In genomic region chr3:170159933-170160332, GRCh38 we compare ENCODE assay signal across 21 cellular contexts. TPM values are rescaled to one million over a fixed set of nuclear protein-coding genes. Genes with fewer than 3 reads are reported as not detected.
DNase-seq lines count a peak whose midpoint lies in the region; ATAC-seq, FAIRE-seq and TF ChIP-seq lines count a peak whose summit lies in the region.
"Had no signal": no experiment of that assay in that cellular context is flagged by ENCODE, and none has a peak within 500 bp of the region (broad histone marks: within the 10 kb centered on the region; RNA-seq: fewer than 3 reads in every experiment).

No MANE protein-coding gene starts in this region.

- TF ChIP-seq CTCF in right lobe of liver (IDR thresholded peaks at IDR 0.05) (no peak), HepG2 (CRISPR knock-in tag; IDR thresholded peaks at IDR 0.05) (no peak), PC-3 (conservative IDR thresholded peaks at IDR 0.05; ENCODE audit: low read depth, low read length) (no peak), esophagus muscularis mucosa (IDR thresholded peaks at IDR 0.05) (no peak)

- no peaks in the 10 kb centered on the region for H3K27me3 ChIP-seq in right lobe of liver
- H3K27me3 ChIP-seq in HepG2 (ENCODE audit: control insufficient read depth in 1 of 2, insufficient read depth in 2 of 2, low read length in 2 of 2), result no peaks in the 10 kb centered on the region
- H3K27me3 ChIP-seq in PC-3 (ENCODE audit: low read length), result no peaks in the 10 kb centered on the region
- H3K27me3 ChIP-seq in esophagus muscularis mucosa, result no peaks in the 10 kb centered on the region
- H3K27me3 ChIP-seq: heart right ventricle had no signal

- H3K4me2 ChIP-seq in HepG2 (ENCODE audit: low read depth, low read length), result no peak overlapping the region
- no peak overlapping the region for H3K4me2 ChIP-seq in PC-3 (ENCODE audit: low read length)
- H3K4me2 ChIP-seq: PC-9 had no signal

- H3K27me3 Mint-ChIP-seq in stimulated activated naive B cell treated with anti-CD40 and anti-IgM and Interleukin-4, amounts not matched to agents 10 μg/mL and 1 μg/mL and 100 μg/mL, for 72 hours, result no peaks in the 10 kb centered on the region

- no peak for TF ChIP-seq RAD21 in HepG2 (CRISPR knock-in tag; IDR thresholded peaks at IDR 0.05)

- no peak overlapping the region for H3K4me3 ChIP-seq in right lobe of liver
- no peak overlapping the region for H3K4me3 ChIP-seq in HepG2 (replicated peaks in 1 of 3; ENCODE audit: insufficient read depth in 1 of 3, low read depth in 2 of 3, low read length in 3 of 3)
- no peak overlapping the region for H3K4me3 ChIP-seq in PC-3 (ENCODE audit: low read length)
- H3K4me3 ChIP-seq in esophagus muscularis mucosa, result no peak overlapping the region
- H3K4me3 ChIP-seq: heart right ventricle, PC-9 had no signal

- H3K27ac ChIP-seq in right lobe of liver (no peak overlapping the region), HepG2 (ENCODE audit: extremely low read length, insufficient read depth, low read length) (no peak overlapping the region), PC-3 (ENCODE audit: low read length) (no peak overlapping the region), esophagus muscularis mucosa (replicated peaks in 1 of 4) (peak overlapping the region in 3 of 4 donors; percentile 0 to 55 (median 17))
- H3K27ac ChIP-seq: epithelial cell of prostate, heart right ventricle, PC-9 had no signal

- peaks cover 33 to 61% of the 10 kb centered on the region in 2 donors for H3K4me1 Mint-ChIP-seq in stimulated activated naive B cell treated with anti-CD40 and anti-IgM and Interleukin-4, amounts not matched to agents 10 μg/mL and 1 μg/mL and 100 μg/mL, for 72 hours

- no TSS peak for BruUV-seq in HepG2 (replicated peaks; lab: Mats Ljungman, UMichigan)
- no TSS peak for BruUV-seq in PC-3 (replicated peaks; lab: Mats Ljungman, UMichigan)

- TF ChIP-seq EP300 in HepG2 (IDR thresholded peaks at IDR 0.05; ENCODE audit: low read depth in 2 of 2, low read length in 2 of 2) (no peak), HepG2 (CRISPR knock-in tag; IDR thresholded peaks at IDR 0.05; ENCODE audit: borderline replicate concordance) (no peak), esophagus muscularis mucosa (IDR thresholded peaks at IDR 0.05) (no peak)

- peaks cover 0 to 13% (median 7%) of the 10 kb centered on the region in 4 donors for H3K4me1 ChIP-seq in right lobe of liver
- peaks cover 25% of the 10 kb centered on the region for H3K4me1 ChIP-seq in HepG2 (ENCODE audit: insufficient read depth, low read length)
- no peaks in the 10 kb centered on the region for H3K4me1 ChIP-seq in PC-3 (ENCODE audit: insufficient read depth, low read length)
- H3K4me1 ChIP-seq in esophagus muscularis mucosa, result peaks cover 12 to 58% (median 50%) of the 10 kb centered on the region in 4 donors

- no peaks in the 10 kb centered on the region for H3F3A ChIP-seq in PC-3 (ENCODE audit: low read length, unreplicated experiment)

- TF ChIP-seq POLR2A in right lobe of liver (IDR thresholded peaks at IDR 0.05) (no peak), HepG2 (IDR thresholded peaks at IDR 0.05; ENCODE audit: insufficient read depth in 1 of 2, low read depth in 2 of 2, low read length in 2 of 2) (no peak), esophagus muscularis mucosa (IDR thresholded peaks at IDR 0.05; ENCODE audit: low read depth) (no peak)

- no peak for DNase-seq in right lobe of liver
- DNase-seq in HepG2 (ENCODE audit: low spot score), result no peak
- DNase-seq in PC-3, result no peak
- DNase-seq in esophagus muscularis mucosa (ENCODE audit: extremely low spot score), result no peak
- DNase-seq in stimulated activated naive B cell treated with anti-CD40 and anti-IgM and Interleukin-4, amounts not matched to agents 10 μg/mL and 1 μg/mL and 100 μg/mL, for 72 hours, result no peak
- DNase-seq in GF-D8 (lab: John Stamatoyannopoulos, UW), result no peak
- DNase-seq in RKO (ENCODE audit: low spot score), result no peak
- DNase-seq: activated T-cell treated with anti-CD3 and anti-CD28 coated beads, Interleukin-2, amount 50 U/mL, for 1 hour; heart right ventricle; NCI-H1048; NCI-H187 treated with DMSO at 0.1 percent for 48 hours; PC-9; posterior cingulate gyrus; SHP77 treated with DMSO at 0.1 percent for 48 hours had no signal

- H2AFZ ChIP-seq in HepG2 (ENCODE audit: low read length) (no peak overlapping the region), PC-3 (ENCODE audit: low read length) (no peak overlapping the region)
- H2AFZ ChIP-seq: PC-9 had no signal

- peaks cover 57 to 69% of the 10 kb centered on the region in 2 donors for H3K36me3 Mint-ChIP-seq in stimulated activated naive B cell treated with anti-CD40 and anti-IgM and Interleukin-4, amounts not matched to agents 10 μg/mL and 1 μg/mL and 100 μg/mL, for 72 hours

- H3K27ac Mint-ChIP-seq in stimulated activated naive B cell treated with anti-CD40 and anti-IgM and Interleukin-4, amounts not matched to agents 10 μg/mL and 1 μg/mL and 100 μg/mL, for 72 hours, result peak overlapping the region; percentile 21
- H3K27ac Mint-ChIP-seq: T-helper 1 cell treated with Interleukin-12 subunit alpha and Interleukin-12 subunit beta and Interleukin-4 antibody, amounts not matched to agents 30 μg/mL and 1 μg/mL, for 36 hours had no signal

- intact Hi-C loops in right lobe of liver (cut with DNase I) (no loop called here), HepG2 (cut with micrococcal nuclease; ENCODE audit: unreplicated experiment) (no loop called here), PC-3 (cut with micrococcal nuclease) (no loop called here), esophagus muscularis mucosa (cut with DNase I) (no loop called here)

- H3K9ac ChIP-seq in HepG2 (ENCODE audit: insufficient read depth, low read depth, low read length), result no peak overlapping the region
- H3K9ac ChIP-seq in PC-3 (ENCODE audit: low read length), result no peak overlapping the region

- FAIRE-seq in HepG2 (lab: Jason Lieb, UNC), result no peak
- FAIRE-seq: urothelium cell line had no signal

- POLR2A ChIA-PET in HepG2 (lab: Yijun Ruan, JAX) (no interaction called here), PC-3 (lab: Charles Lee; ENCODE audit: unreplicated experiment) (no interaction called here)

- peaks cover 0 to 8% of the 10 kb centered on the region in 2 donors for H3K9me3 Mint-ChIP-seq in stimulated activated naive B cell treated with anti-CD40 and anti-IgM and Interleukin-4, amounts not matched to agents 10 μg/mL and 1 μg/mL and 100 μg/mL, for 72 hours
- H3K9me3 Mint-ChIP-seq: T-helper 1 cell treated with Interleukin-12 subunit alpha and Interleukin-12 subunit beta and Interleukin-4 antibody, amounts not matched to agents 30 μg/mL and 1 μg/mL, for 36 hours had no signal

- in situ Hi-C loops in HepG2 (cut with HindIII; ENCODE audit: extremely low pct_ligation_motif_present, low pct_unique_long_range_greater_than_20kb), result no loop called here

- peaks cover 75% of the 10 kb centered on the region for H3K79me2 ChIP-seq in HepG2 (ENCODE audit: insufficient read depth, low read length)
- H3K79me2 ChIP-seq in PC-3 (ENCODE audit: low read length), result peaks cover 79% of the 10 kb centered on the region

- 78% methylated on average over 2 of the region's 2 CpGs for WGBS in right lobe of liver (ENCODE audit: insufficient coverage, low coverage, low lambda C conversion rate, missing lambda C conversion rate)
- WGBS in HepG2 (ENCODE audit: low lambda C conversion rate), result 98% methylated on average over 2 of the region's 2 CpGs
- 88% methylated on average over 2 of the region's 2 CpGs for WGBS in esophagus muscularis mucosa

- no peaks in the 10 kb centered on the region for H3K9me2 ChIP-seq in PC-3 (replicated peaks; ENCODE audit: low read length)

- peaks cover 6% of the 10 kb centered on the region; the same call in 1 of the 2 replicates for H4K20me1 ChIP-seq in HepG2 (ENCODE audit: insufficient read depth, low read length)
- H4K20me1 ChIP-seq in PC-3 (ENCODE audit: low read length), result peaks cover 16% of the 10 kb centered on the region; the same call in 1 of the 2 replicates

- H3K36me3 ChIP-seq in right lobe of liver, result peaks cover 0 to 10% (median 2%) of the 10 kb centered on the region in 4 donors
- peaks cover 3 to 25% of the 10 kb centered on the region in 2 experiments; a peak in 4 of 5 replicates for H3K36me3 ChIP-seq in HepG2 (replicated peaks in 1 of 2; ENCODE audit: control insufficient read depth in 1 of 2, insufficient read depth in 2 of 2, low read length in 2 of 2)
- peaks cover 38% of the 10 kb centered on the region for H3K36me3 ChIP-seq in PC-3 (ENCODE audit: low read depth, low read length)
- H3K36me3 ChIP-seq in esophagus muscularis mucosa, result peaks cover 0 to 55% (median 27%) of the 10 kb centered on the region in 4 donors

- no peak overlapping the region for H3K4me3 Mint-ChIP-seq in stimulated activated naive B cell treated with anti-CD40 and anti-IgM and Interleukin-4, amounts not matched to agents 10 μg/mL and 1 μg/mL and 100 μg/mL, for 72 hours
- H3K4me3 Mint-ChIP-seq: mesothelial cell of epicardium; neural crest cell; T-helper 1 cell treated with Interleukin-12 subunit alpha and Interleukin-12 subunit beta and Interleukin-4 antibody, amounts not matched to agents 30 μg/mL and 1 μg/mL, for 36 hours had no signal

- H3K9me3 ChIP-seq in right lobe of liver (no peaks in the 10 kb centered on the region), HepG2 (ENCODE audit: low read length) (no peaks in the 10 kb centered on the region), PC-3 (ENCODE audit: low read length) (no peaks in the 10 kb centered on the region), esophagus muscularis mucosa (no peaks in the 10 kb centered on the region)
- H3K9me3 ChIP-seq: heart right ventricle had no signal

- peak; percentile 30 to 62 (median 44) for ATAC-seq in right lobe of liver
- no peak; the same call in 2 of the 3 replicates for ATAC-seq in HepG2
- peak; percentile 51 for ATAC-seq in PC-3
- no peak for ATAC-seq in stimulated activated naive B cell treated with anti-CD40 and anti-IgM and Interleukin-4, amounts not matched to agents 10 μg/mL and 1 μg/mL and 100 μg/mL, for 72 hours (replicated peaks)
- ATAC-seq in HG03135 (IDR thresholded peaks at IDR 0.05; ENCODE audit: unreplicated experiment), result no peak
- ATAC-seq: HCT116 had no signal

- CTCF ChIA-PET in HepG2 (lab: Yijun Ruan, JAX; ENCODE audit: low intra/inter-chr PET ratio, low total read pairs), result no interaction called here
- CTCF ChIA-PET in PC-3 (lab: Charles Lee), result no interaction called here

RNA-seq across cellular contexts. Expression of gene PHC3, which starts 21.6 kb away (rescaled TPM):
- 10 to 100 TPM; 20.0 to 32.6 (median 23.5) TPM for total RNA-seq in right lobe of liver
- total RNA-seq in HepG2 (2016; rRNA removed; fragmentation: Illumina TruSeq; extraction: Trizol), result 16.5 and 24.1 TPM in 2 replicates
- 83.1 and 87.8 TPM in 2 replicates for total RNA-seq in HepG2 (2016; cell fraction: cytosol; rRNA removed; fragmentation: Illumina TruSeq; extraction: Trizol; ENCODE audit: low read depth)
- 15.1 and 19.9 TPM in 2 replicates for total RNA-seq in HepG2 (2016; cell fraction: insoluble cytoplasmic fraction; rRNA removed; fragmentation: Illumina TruSeq; extraction: Trizol)
- total RNA-seq in HepG2 (2016; cell fraction: membrane; rRNA removed; fragmentation: Illumina TruSeq; extraction: Trizol), result 17.9 and 22.5 TPM in 2 replicates
- total RNA-seq in HepG2 (2016; cell fraction: nucleus; rRNA removed; fragmentation: Illumina TruSeq; extraction: Trizol), result 45.6 and 47.3 TPM in 2 replicates
- 42.9 and 49.0 TPM in 2 replicates for polyA plus RNA-seq in HepG2 (2011; rRNA removed)
- 18.5 and 21.7 TPM in 2 replicates for polyA plus RNA-seq in HepG2 (2011; cell fraction: cytosol; rRNA removed)
- 64.0 and 65.6 TPM in 2 replicates for polyA plus RNA-seq in HepG2 (2011; cell fraction: nucleus; rRNA removed)
- polyA plus RNA-seq in HepG2 (2012), result 12.8 and 14.1 TPM in 2 replicates
- polyA plus RNA-seq in HepG2 (2016; cell fraction: cytosol; fragmentation: Illumina TruSeq; extraction: Trizol; ENCODE audit: low read depth), result 0.53 and 0.69 TPM in 2 replicates
- 6.1 and 6.6 TPM in 2 replicates for polyA plus RNA-seq in HepG2 (2016; cell fraction: insoluble cytoplasmic fraction; fragmentation: Illumina TruSeq; extraction: Trizol; ENCODE audit: low read depth)
- 0.78 TPM in 2 replicates for polyA plus RNA-seq in HepG2 (2016; cell fraction: membrane; fragmentation: Illumina TruSeq; extraction: Trizol; ENCODE audit: low read depth)
- polyA plus RNA-seq in HepG2 (2016; cell fraction: nucleus; fragmentation: Illumina TruSeq; extraction: Trizol; ENCODE audit: insufficient read depth, low read depth), result 21.1 and 24.6 TPM in 2 replicates
- polyA minus RNA-seq in HepG2 (2011; rRNA and poly(A)+ RNA removed; ENCODE audit: low replicate concordance), result 193 and 376 TPM in 2 replicates
- 15.6 and 17.5 TPM in 2 replicates for polyA minus RNA-seq in HepG2 (2011; cell fraction: cytosol; rRNA and poly(A)+ RNA removed)
- 86.4 and 113 TPM in 2 replicates for polyA minus RNA-seq in HepG2 (2011; cell fraction: nucleus; rRNA and poly(A)+ RNA removed)
- total RNA-seq in PC-3 (2014; rRNA removed), result 7.5 and 16.2 TPM in 2 replicates
- 10 to 100 TPM; 53.7 to 83.1 (median 70.8) TPM for total RNA-seq in esophagus muscularis mucosa

Comparison
In these comparisons a context has a peak if more than half of its experiments do, and no peak if none do; other contexts are left out.
1. ATAC-seq: peak in right lobe of liver (4 of 4) and PC-3 (single experiment); none in HepG2 (single experiment), stimulated activated naive B cell treated with anti-CD40 and anti-IgM and Interleukin-4, amounts not matched to agents 10 μg/mL and 1 μg/mL and 100 μg/mL, for 72 hours (0 of 2) and HG03135 (single experiment).
2. H3K27ac ChIP-seq: peak in esophagus muscularis mucosa (3 of 4); none in right lobe of liver (0 of 3), HepG2 (single experiment) and PC-3 (single experiment).